Comparison of ENCODE assay signal across 8 cellular contexts in the genomic region with DNA sequence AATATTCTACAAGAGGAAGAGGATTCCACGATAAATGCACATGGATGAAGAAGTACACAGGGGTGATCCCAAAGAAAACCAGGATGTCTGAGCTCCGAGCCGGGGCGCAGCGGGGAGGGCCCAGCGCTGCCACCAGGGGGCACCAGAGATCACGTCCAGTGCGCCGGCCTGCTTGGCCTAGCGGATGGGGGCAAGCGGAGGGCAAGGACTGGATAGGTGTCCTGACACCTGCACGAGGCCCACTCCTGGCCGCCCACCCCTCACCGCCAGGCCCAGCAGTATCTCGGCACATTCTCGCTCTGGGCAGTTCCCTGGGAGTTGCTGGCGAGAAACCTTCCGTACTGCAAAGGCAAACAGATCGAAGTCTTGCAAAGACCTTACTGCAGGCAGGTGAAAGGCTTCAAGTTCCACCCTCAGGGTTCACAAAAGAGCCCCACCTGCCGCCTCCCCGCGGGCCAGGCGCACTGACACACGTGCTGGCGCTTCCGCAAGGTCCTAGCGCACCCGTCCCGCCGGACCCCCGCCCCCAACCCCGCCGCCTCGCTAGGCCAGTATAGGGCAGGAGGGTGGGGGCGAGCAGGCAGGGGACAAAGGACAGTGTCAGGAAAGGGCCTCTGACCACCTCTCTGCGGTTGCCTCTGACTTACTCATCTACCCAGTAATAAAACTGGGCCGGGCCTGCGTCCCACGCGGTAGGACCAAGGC. TPM values are rescaled to one million over a fixed set of nuclear protein-coding genes. Genes with fewer than 3 reads are reported as not detected.
A peak's percentile ranks its signal among the peaks of the same experiment; 100 is the strongest.
DNase-seq lines count a peak whose midpoint lies in the region; TF ChIP-seq lines count a peak whose summit lies in the region.

No MANE protein-coding gene starts in this region.

- POLR2A ChIA-PET in activated CD4-positive, alpha-beta T cell treated with anti-CD3 and anti-CD28 coated beads, Interleukin-2, amount 10 ng/mL, durations not matched to agents 7 days and 5 days (lab: Charles Lee), result no interaction called here

- no peak overlapping the region for H3K4me3 ChIP-seq in lower leg skin (ENCODE audit: low read depth, poor library complexity, severe bottlenecking)

- DNase-seq in DMS79 treated with DMSO at 0.1 percent for 48 hours (lab: John Stamatoyannopoulos, UW) (peak; percentile 68), DMS79 (lab: John Stamatoyannopoulos, UW) (no peak), NCI-H1694 (lab: John Stamatoyannopoulos, UW) (peak; percentile 22), dermis blood vessel endothelial cell (peak; percentile 77), lower leg skin (ENCODE audit: low spot score in 2 of 2) (peak; percentile 35 to 93), mesenteric fat pad (ENCODE audit: low spot score) (no peak)
- peak; percentile 69 for DNase-seq in activated CD4-positive, alpha-beta T cell treated with anti-CD3 and anti-CD28 coated beads, Interleukin-2, amount 10 ng/mL, durations not matched to agents 7 days and 5 days
- peak; percentile 55 for DNase-seq in stimulated activated CD8-positive, alpha-beta memory T cell treated with anti-CD3 and anti-CD28 coated beads, Interleukin-12 subunit alpha, Interleukin-12 subunit beta, amount 100 ng/mL, for 1 hour (ENCODE audit: low read depth)

- intact Hi-C loops in lower leg skin (cut with DNase I; ENCODE audit: low total_unique reads), result loop anchor here (5.0 to 10.0 kb wide), 3 partner anchors 85 to 227 kb away; no protein-coding TSS in a partner anchor

- WGBS in lower leg skin, 2 donors, result 15 to 17% methylated on average over 35 to 37 of the region's 40 CpGs

- TF ChIP-seq CTCF in lower leg skin (IDR thresholded peaks at IDR 0.05), result peak in 1 of 3 donors; percentile 59

- H3K4me3 Mint-ChIP-seq in activated CD4-positive, alpha-beta T cell treated with anti-CD3 and anti-CD28 coated beads, Interleukin-2, amount 10 ng/mL, durations not matched to agents 7 days and 5 days, result no peak overlapping the region

- CTCF ChIA-PET in activated CD4-positive, alpha-beta T cell treated with anti-CD3 and anti-CD28 coated beads, Interleukin-2, amount 10 ng/mL, durations not matched to agents 7 days and 5 days (lab: Charles Lee), result interaction anchor here (0.6 to 4.1 kb wide), 24 partner anchors 9 to 232 kb away, joined by 3 to 61 read pairs (median 5); a partner anchor contains a TSS

- TF ChIP-seq POLR2A in lower leg skin (IDR thresholded peaks at IDR 0.05), result no peak

- H3K36me3 Mint-ChIP-seq in activated CD4-positive, alpha-beta T cell treated with anti-CD3 and anti-CD28 coated beads, Interleukin-2, amount 10 ng/mL, durations not matched to agents 7 days and 5 days (ENCODE audit: low read depth), result no peaks in the 10 kb centered on the region

- no peaks in the 10 kb centered on the region for H3K9me3 Mint-ChIP-seq in activated CD4-positive, alpha-beta T cell treated with anti-CD3 and anti-CD28 coated beads, Interleukin-2, amount 10 ng/mL, durations not matched to agents 7 days and 5 days

- peaks cover 6% of the 10 kb centered on the region for H3K4me1 Mint-ChIP-seq in activated CD4-positive, alpha-beta T cell treated with anti-CD3 and anti-CD28 coated beads, Interleukin-2, amount 10 ng/mL, durations not matched to agents 7 days and 5 days

- no peak overlapping the region for H3K27ac Mint-ChIP-seq in activated CD4-positive, alpha-beta T cell treated with anti-CD3 and anti-CD28 coated beads, Interleukin-2, amount 10 ng/mL, durations not matched to agents 7 days and 5 days

- H3K27me3 Mint-ChIP-seq in activated CD4-positive, alpha-beta T cell treated with anti-CD3 and anti-CD28 coated beads, Interleukin-2, amount 10 ng/mL, durations not matched to agents 7 days and 5 days, result peaks cover 52% of the 10 kb centered on the region

RNA-seq across cellular contexts. Expression of a gene that starts 3.3 kb away (rescaled TPM):
- under 1 TPM in 1 of 2 experiments, not detected in 1; 0.17 TPM for total RNA-seq in activated CD4-positive, alpha-beta T cell treated with anti-CD3 and anti-CD28 coated beads, Interleukin-2, amount 10 ng/mL, durations not matched to agents 7 days and 5 days
- total RNA-seq in dermis blood vessel endothelial cell, result not detected in 2 replicates
- not detected for total RNA-seq in lower leg skin
- total RNA-seq in mesenteric fat pad, result not detected

RNA-seq across cellular contexts. Expression of a gene that starts 28.1 kb away (rescaled TPM):
- total RNA-seq in activated CD4-positive, alpha-beta T cell treated with anti-CD3 and anti-CD28 coated beads, Interleukin-2, amount 10 ng/mL, durations not matched to agents 7 days and 5 days, result 100 to 1,000 TPM; 195 to 196 TPM
- total RNA-seq in dermis blood vessel endothelial cell (under 0.01 and 0.05 TPM in 2 replicates), lower leg skin (1 to 10 TPM in 3 of 4 donors, under 1 TPM in 1; 0.88 to 4.2 (median 2.3) TPM), mesenteric fat pad (31.9 TPM)

RNA-seq across cellular contexts. Expression of a gene that starts 40.7 kb away (rescaled TPM):
- under 1 TPM; 0.35 to 0.47 TPM for total RNA-seq in activated CD4-positive, alpha-beta T cell treated with anti-CD3 and anti-CD28 coated beads, Interleukin-2, amount 10 ng/mL, durations not matched to agents 7 days and 5 days
- not detected in 2 replicates for total RNA-seq in dermis blood vessel endothelial cell
- 10 to 100 TPM; 48.3 to 83.9 (median 70.4) TPM for total RNA-seq in lower leg skin
- total RNA-seq in mesenteric fat pad, result 0.26 TPM

RNA-seq across cellular contexts. Expression of a gene that starts 43.9 kb away (rescaled TPM):
- 1 to 10 TPM; 6.6 to 8.5 TPM for total RNA-seq in activated CD4-positive, alpha-beta T cell treated with anti-CD3 and anti-CD28 coated beads, Interleukin-2, amount 10 ng/mL, durations not matched to agents 7 days and 5 days
- total RNA-seq in dermis blood vessel endothelial cell, result 14.9 and 20.3 TPM in 2 replicates
- total RNA-seq in lower leg skin, result 10 to 100 TPM in 2 of 4 donors, 1 to 10 TPM in 2; 6.8 to 13.8 (median 10.0) TPM
- total RNA-seq in mesenteric fat pad, result 27.9 TPM

Comparison
In these comparisons a context has a peak if more than half of its experiments do, and no peak if none do; other contexts are left out.
1. DNase-seq: peak in DMS79 treated with DMSO at 0.1 percent for 48 hours (single experiment), NCI-H1694 (single experiment), activated CD4-positive, alpha-beta T cell treated with anti-CD3 and anti-CD28 coated beads, Interleukin-2, amount 10 ng/mL, durations not matched to agents 7 days and 5 days (single experiment), dermis blood vessel endothelial cell (single experiment), lower leg skin (2 of 2) and stimulated activated CD8-positive, alpha-beta memory T cell treated with anti-CD3 and anti-CD28 coated beads, Interleukin-12 subunit alpha, Interleukin-12 subunit beta, amount 100 ng/mL, for 1 hour (single experiment); none in DMS79 (single experiment) and mesenteric fat pad (single experiment).
2. RNA of a gene that starts 40.7 kb away (total RNA-seq): 48.3 to 83.9 TPM in lower leg skin; 0.35 to 0.47 TPM in activated CD4-positive, alpha-beta T cell treated with anti-CD3 and anti-CD28 coated beads, Interleukin-2, amount 10 ng/mL, durations not matched to agents 7 days and 5 days, 0.26 TPM in mesenteric fat pad (single experiment) and not detected in dermis blood vessel endothelial cell; every median in the first group is over 10 times any median in the second.